ENCODE assay signal across 9 cellular contexts in the genomic region with DNA sequence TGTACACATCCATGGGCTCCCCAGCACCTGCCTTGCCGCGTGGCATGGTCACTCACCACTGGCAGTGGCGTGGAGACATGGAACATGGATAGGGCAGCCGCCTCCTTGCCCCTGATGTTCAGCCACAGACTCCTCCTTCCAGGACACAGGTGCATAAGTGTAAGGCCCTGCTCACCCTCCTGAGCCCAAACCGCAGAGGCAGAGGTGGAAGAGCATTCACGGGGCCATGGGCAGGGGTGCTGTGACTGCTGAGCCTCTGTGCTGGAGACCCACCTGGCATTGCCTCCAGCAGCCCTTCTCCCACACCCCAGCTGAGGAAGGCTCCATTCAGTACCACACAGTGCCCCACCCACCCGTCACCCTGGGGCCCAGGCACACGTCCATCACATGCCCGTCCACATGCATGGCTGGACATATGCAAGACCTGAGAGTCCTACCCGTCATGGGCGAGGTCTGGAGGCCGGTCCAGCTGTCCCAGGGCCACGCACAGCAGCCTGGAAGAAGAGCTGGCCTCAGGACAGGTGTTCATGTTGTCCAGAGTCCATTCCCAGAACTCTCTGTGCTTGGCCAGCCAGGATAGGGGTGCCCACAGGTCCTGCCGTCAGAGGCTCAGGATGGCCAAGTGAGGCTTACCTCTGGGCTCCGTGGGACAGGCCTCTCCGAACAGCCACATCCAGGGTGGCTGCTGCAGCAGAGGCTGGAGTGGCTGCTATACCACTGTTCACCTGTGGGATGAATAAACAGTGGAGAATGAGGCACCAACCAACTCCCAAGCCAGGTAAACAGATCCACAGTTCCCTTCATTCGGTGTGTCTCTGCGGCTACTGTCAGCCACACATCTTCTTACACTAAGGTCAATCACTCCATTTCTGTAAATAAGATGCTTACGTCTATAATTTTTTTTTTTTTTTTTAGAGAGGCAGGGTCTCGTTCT. TPM values are rescaled to one million over a fixed set of nuclear protein-coding genes. Genes with fewer than 3 reads are reported as not detected.
A peak's percentile ranks its signal among the peaks of the same experiment; 100 is the strongest.
DNase-seq lines count a peak whose midpoint lies in the region; TF ChIP-seq lines count a peak whose summit lies in the region.
"Had no signal": no experiment of that assay in that cellular context is flagged by ENCODE, and none has a peak within 500 bp of the region (broad histone marks: within the 10 kb centered on the region; RNA-seq: fewer than 3 reads in every experiment).

No MANE protein-coding gene starts in this region.

- H3K4me3 Mint-ChIP-seq in IgD-negative memory B cell, result peak overlapping the region; percentile 32 to 99 (median 80)

- no peaks in the 10 kb centered on the region for H3K9me3 ChIP-seq in mammary epithelial cell (replicated peaks; ENCODE audit: insufficient read depth, low read length)
- no peaks in the 10 kb centered on the region for H3K9me3 ChIP-seq in neuron (ENCODE audit: low read length)
- no peaks in the 10 kb centered on the region for H3K9me3 ChIP-seq in uterus
- H3K9me3 ChIP-seq: heart left ventricle, thoracic aorta had no signal

- in situ Hi-C loops in mammary epithelial cell (cut with MboI; ENCODE audit: low sequenced_read_pairs in 2 of 2), result no loop called here

- H3K9ac ChIP-seq in mammary epithelial cell (ENCODE audit: insufficient read depth, low read length), result no peak overlapping the region

- H3K4me3 ChIP-seq in mammary epithelial cell (replicated peaks in 1 of 3; ENCODE audit: insufficient read depth in 1 of 3, low read depth in 2 of 3, low read length in 3 of 3) (peak overlapping the region in 2 of 3 experiments; percentile 69 to 81), neuron (ENCODE audit: low read length) (peak overlapping the region; percentile 85), uterus (no peak overlapping the region)

- dilution Hi-C loops in mammary epithelial cell (cut with HindIII; ENCODE audit: low sequenced_read_pairs), result no loop called here

- no peak for TF ChIP-seq POLR2A in uterus (IDR thresholded peaks at IDR 0.05)

- no TSS peak for BruUV-seq in mammary epithelial cell (replicated peaks; lab: Mats Ljungman, UMichigan)

- no peak overlapping the region for H2AFZ ChIP-seq in mammary epithelial cell (ENCODE audit: low read depth, low read length)
- H2AFZ ChIP-seq in neuron (ENCODE audit: low read depth, low read length), result no peak overlapping the region

- peaks cover 2% of the 10 kb centered on the region for H3K36me3 Mint-ChIP-seq in IgD-negative memory B cell

- CTCF ChIA-PET in mammary epithelial cell (lab: Charles Lee; ENCODE audit: low non-redundant PET) (no interaction called here), HEK293T (lab: Yijun Ruan, JAX) (no interaction called here)

- H3K27ac ChIP-seq in mammary epithelial cell (ENCODE audit: insufficient read depth, low read depth, low read length) (no peak overlapping the region), uterus (peak overlapping the region in 1 of 2 donors; percentile 93)

- H4K20me1 ChIP-seq in mammary epithelial cell (ENCODE audit: insufficient read depth, low read length), result no peaks in the 10 kb centered on the region

- POLR2A ChIA-PET in HEK293T (lab: Yijun Ruan, JAX), result interaction anchor here (1.0 to 1.2 kb wide), 3 partner anchors 13 to 82 kb away, joined by 3 read pairs; no protein-coding TSS in a partner anchor

- peaks cover 17 to 29% (median 27%) of the 10 kb centered on the region in 3 donors for H3K4me1 Mint-ChIP-seq in IgD-negative memory B cell

- TF ChIP-seq CTCF in mammary epithelial cell (conservative IDR thresholded peaks at IDR 0.05 in 1 of 2, IDR thresholded peaks at IDR 0.05 in 1 of 2; ENCODE audit: extremely low read depth in 1 of 2, insufficient read depth in 1 of 2, low read depth in 1 of 2, low read length in 2 of 2), result peak; percentile 14 to 15
- no peak for TF ChIP-seq CTCF in uterus (IDR thresholded peaks at IDR 0.05)

- H3K27me3 ChIP-seq in mammary epithelial cell (ENCODE audit: insufficient read depth, low read length), result no peaks in the 10 kb centered on the region
- no peaks in the 10 kb centered on the region for H3K27me3 ChIP-seq in neuron (ENCODE audit: insufficient read depth, low read length)
- no peaks in the 10 kb centered on the region for H3K27me3 ChIP-seq in uterus
- H3K27me3 ChIP-seq: heart left ventricle had no signal

- 85% methylated on average over 19 of the region's 20 CpGs for WGBS in mammary epithelial cell (ENCODE audit: low coverage, missing lambda C conversion rate)

- no peaks in the 10 kb centered on the region for H3K27me3 Mint-ChIP-seq in IgD-negative memory B cell

- H3K79me2 ChIP-seq in mammary epithelial cell (ENCODE audit: insufficient read depth, low read length), result peaks cover 52% of the 10 kb centered on the region

- H3K9me3 Mint-ChIP-seq in IgD-negative memory B cell, result no peaks in the 10 kb centered on the region

- H3K36me3 ChIP-seq in mammary epithelial cell (ENCODE audit: insufficient read depth, low read length) (no peaks in the 10 kb centered on the region), neuron (ENCODE audit: insufficient read depth, low read length) (peaks cover 22% of the 10 kb centered on the region), uterus (no peaks in the 10 kb centered on the region)
- H3K36me3 ChIP-seq: thoracic aorta had no signal

- DNase-seq in ELR (ENCODE audit: low read depth) (peak; percentile 30), mammary epithelial cell (no peak), HPDE6-E6E7 (ENCODE audit: extremely low spot score) (no peak), HEK293T (ENCODE audit: extremely low spot score) (no peak), uterus (no peak)
- DNase-seq: heart left ventricle had no signal

- H3K4me1 ChIP-seq in mammary epithelial cell (ENCODE audit: insufficient read depth, low read length) (peaks cover 33% of the 10 kb centered on the region), neuron (ENCODE audit: insufficient read depth, low read length) (peaks cover 50% of the 10 kb centered on the region), uterus (peaks cover 9 to 48% of the 10 kb centered on the region in 2 donors)

- peak overlapping the region; percentile 72 for H3K4me2 ChIP-seq in mammary epithelial cell (ENCODE audit: insufficient read depth, low read depth, low read length)

- intact Hi-C loops in mammary epithelial cell (cut with micrococcal nuclease), result no loop called here
- intact Hi-C loops in uterus (cut with DNase I; ENCODE audit: low total_unique reads), result no loop called here

- H3K27ac Mint-ChIP-seq in IgD-negative memory B cell, result peak overlapping the region in 2 of 3 donors; percentile 51 to 94

TF ChIP-seq in HEK293T, 16 proteins besides CTCF, POLR2A, EP300 and RAD21:
- TF ChIP-seq FOXA1 (IDR thresholded peaks at IDR 0.05), result no peak
- no peak for TF ChIP-seq TARDBP (IDR thresholded peaks at IDR 0.05)
- TF ChIP-seq L3MBTL2 (conservative IDR thresholded peaks at IDR 0.05), result no peak
- TF ChIP-seq CTBP1 (IDR thresholded peaks at IDR 0.05; ENCODE audit: borderline replicate concordance), result no peak
- TF ChIP-seq NFRKB (IDR thresholded peaks at IDR 0.05), result no peak
TF ChIP-seq in HEK293T: peak in this region for 0.

RNA-seq across cellular contexts. Expression of a gene that starts 1.7 kb away (rescaled TPM):
- 17.0 TPM for polyA plus RNA-seq in IgD-negative memory B cell
- 10 to 100 TPM; 33.0 to 34.0 TPM for total RNA-seq in mammary epithelial cell
- 12.3 TPM for polyA plus RNA-seq in mammary epithelial cell
- polyA minus RNA-seq in mammary epithelial cell, result 18.7 TPM
- total RNA-seq in uterus, result 10 to 100 TPM; 19.1 to 52.2 (median 40.7) TPM

RNA-seq across cellular contexts. Expression of a gene that starts 4.6 kb away (rescaled TPM):
- 8.6 TPM for polyA plus RNA-seq in IgD-negative memory B cell
- 10 to 100 TPM; 10.7 to 23.6 TPM for total RNA-seq in mammary epithelial cell
- polyA plus RNA-seq in mammary epithelial cell, result 8.9 TPM
- polyA minus RNA-seq in mammary epithelial cell, result 2.7 TPM
- total RNA-seq in uterus, result 10 to 100 TPM in 3 of 4 donors, 1 to 10 TPM in 1; 1.2 to 40.5 (median 20.6) TPM

RNA-seq across cellular contexts. Expression of a gene that starts 15.0 kb away (rescaled TPM):
- 0.94 TPM for polyA plus RNA-seq in IgD-negative memory B cell
- total RNA-seq in mammary epithelial cell, result 10 to 100 TPM; 11.1 to 11.5 TPM
- polyA plus RNA-seq in mammary epithelial cell, result 5.8 TPM
- 1.1 TPM for polyA minus RNA-seq in mammary epithelial cell
- total RNA-seq in uterus, result 10 to 100 TPM; 10.3 to 41.4 (median 28.3) TPM

RNA-seq across cellular contexts. Expression of a gene that starts 23.7 kb away (rescaled TPM):
- polyA plus RNA-seq in IgD-negative memory B cell (0.59 TPM), mammary epithelial cell (3.4 TPM)
- total RNA-seq in mammary epithelial cell (10 to 100 TPM in 1 of 2 donors, 1 to 10 TPM in 1; 9.3 to 10.0 TPM), uterus (10 to 100 TPM in 3 of 4 donors, 1 to 10 TPM in 1; 7.9 to 39.5 (median 22.4) TPM)
- 4.2 TPM for polyA minus RNA-seq in mammary epithelial cell

RNA-seq across cellular contexts. Expression of a gene that starts 45.7 kb away (rescaled TPM):
- 2.3 TPM for polyA plus RNA-seq in IgD-negative memory B cell
- 10 to 100 TPM; 21.5 to 36.9 TPM for total RNA-seq in mammary epithelial cell
- polyA plus RNA-seq in mammary epithelial cell, result 39.7 TPM
- polyA minus RNA-seq in mammary epithelial cell, result 12.8 TPM
- total RNA-seq in uterus, result 10 to 100 TPM in 2 of 4 donors, 1 to 10 TPM in 2; 1.5 to 22.1 (median 10.0) TPM

Comparison
In these comparisons a context has a peak if more than half of its experiments do, and no peak if none do; other contexts are left out.
1. H3K4me3 ChIP-seq: peak in mammary epithelial cell (2 of 3) and neuron (single experiment); none in uterus (0 of 2).
2. CTCF ChIP-seq: peak in mammary epithelial cell (2 of 2); none in uterus (0 of 4).